Comparison of ENCODE assay signal across 12 cellular contexts in genomic region chr2:7009207-7009911, GRCh38.
DNase-seq lines count a peak whose midpoint lies in the region; ATAC-seq, FAIRE-seq and TF ChIP-seq lines count a peak whose summit lies in the region.
"Had no signal": no experiment of that assay in that cellular context is flagged by ENCODE, and none has a peak within 500 bp of the region (broad histone marks: within the 10 kb centered on the region; RNA-seq: fewer than 3 reads in every experiment).

No MANE protein-coding gene starts in this region.

- ATAC-seq in GM21529 (IDR thresholded peaks at IDR 0.05; ENCODE audit: unreplicated experiment) = no peak

- peaks cover 2% of the 10 kb centered on the region for H3K9me3 Mint-ChIP-seq in astrocyte (ENCODE audit: unreplicated experiment)
- H3K9me3 Mint-ChIP-seq: activated naive CD8-positive, alpha-beta T cell treated with anti-CD3 and anti-CD28 coated beads, Interleukin-2, amount 10 ng/mL, durations not matched to agents 7 days and 5 days had no signal

- no peaks in the 10 kb centered on the region for H3K9me2 ChIP-seq in GM23248 (ENCODE audit: insufficient read depth)

- H3K36me3 ChIP-seq in GM23248 (ENCODE audit: low read depth) = no peaks in the 10 kb centered on the region
- no peaks in the 10 kb centered on the region for H3K36me3 ChIP-seq in astrocyte (ENCODE audit: insufficient read depth, low read length)

- no peaks in the 10 kb centered on the region for H3K27me3 Mint-ChIP-seq in astrocyte (ENCODE audit: low read depth, unreplicated experiment)
- H3K27me3 Mint-ChIP-seq: activated naive CD8-positive, alpha-beta T cell treated with anti-CD3 and anti-CD28 coated beads, Interleukin-2, amount 10 ng/mL, durations not matched to agents 7 days and 5 days had no signal

- no peak overlapping the region for H3K4me3 Mint-ChIP-seq in astrocyte (ENCODE audit: unreplicated experiment)
- H3K4me3 Mint-ChIP-seq: activated naive CD8-positive, alpha-beta T cell treated with anti-CD3 and anti-CD28 coated beads, Interleukin-2, amount 10 ng/mL, durations not matched to agents 7 days and 5 days had no signal

- H2AFZ ChIP-seq in GM23248 (no peak overlapping the region), astrocyte (ENCODE audit: low read depth, low read length) (no peak overlapping the region)

- WGBS in GM23248 (ENCODE audit: low coverage in 1 of 2, low lambda C conversion rate in 2 of 2, missing lambda C conversion rate in 2 of 2), 2 experiments = 93 to 94% methylated on average over 11 of the region's 11 CpGs

- H3K4me3 ChIP-seq in GM23248 (no peak overlapping the region), astrocyte (ENCODE audit: insufficient read depth, low read depth, low read length) (no peak overlapping the region), skin epidermis (no peak overlapping the region)
- H3K4me3 ChIP-seq: testis had no signal

- H3K9ac ChIP-seq in GM23248 = peak overlapping the region; percentile 74
- H3K9ac ChIP-seq in astrocyte (ENCODE audit: low read length) = peak overlapping the region; percentile 84

- H3K27ac Mint-ChIP-seq in astrocyte (ENCODE audit: unreplicated experiment) = no peak overlapping the region
- H3K27ac Mint-ChIP-seq: activated naive CD8-positive, alpha-beta T cell treated with anti-CD3 and anti-CD28 coated beads, Interleukin-2, amount 10 ng/mL, durations not matched to agents 7 days and 5 days had no signal

- H3K4me1 ChIP-seq in GM23248 (ENCODE audit: insufficient read depth) (peaks cover 45% of the 10 kb centered on the region), astrocyte (ENCODE audit: insufficient read depth, low read length) (peaks cover 63% of the 10 kb centered on the region)

- peak; percentile 4 for DNase-seq in GM23248
- peak; percentile 67 for DNase-seq in astrocyte (ENCODE audit: low read depth)
- peak; percentile 86 for DNase-seq in iris pigment epithelial cell (ENCODE audit: low read depth)
- no peak for DNase-seq in erythroblast (lab: John Stamatoyannopoulos, UW)
- no peak for DNase-seq in GM03348 (ENCODE audit: low spot score)
- DNase-seq: activated naive CD8-positive, alpha-beta T cell treated with anti-CD3 and anti-CD28 coated beads, Interleukin-2, amount 10 ng/mL, durations not matched to agents 7 days and 5 days; mesendoderm; NCI-H1417 treated with DMSO at 0.1 percent for 48 hours; NCI-H524; testis had no signal

- no peak for FAIRE-seq in astrocyte (lab: Jason Lieb, UNC)

- no peak for TF ChIP-seq CTCF in astrocyte (IDR thresholded peaks at IDR 0.05; ENCODE audit: insufficient read depth, low read depth, low read length)

- H3K9me3 ChIP-seq in GM23248 (ENCODE audit: low read depth) = no peaks in the 10 kb centered on the region
- H3K9me3 ChIP-seq in astrocyte (ENCODE audit: insufficient read depth, low read depth, low read length) = no peaks in the 10 kb centered on the region
- H3K9me3 ChIP-seq: testis had no signal

- H4K20me1 ChIP-seq in GM23248 (ENCODE audit: insufficient read depth) (no peaks in the 10 kb centered on the region), astrocyte (ENCODE audit: insufficient read depth, low read length) (no peaks in the 10 kb centered on the region)

- H3K4me2 ChIP-seq in GM23248 (ENCODE audit: unreplicated experiment) (no peak overlapping the region), astrocyte (ENCODE audit: low read length) (peak overlapping the region; percentile 12)

- in situ Hi-C loops in GM23248 (cut with MboI) = no loop called here

- H3K27me3 ChIP-seq in GM23248 (replicated peaks; ENCODE audit: insufficient read depth) (no peaks in the 10 kb centered on the region), astrocyte (ENCODE audit: insufficient read depth, low read length) (no peaks in the 10 kb centered on the region)
- H3K27me3 ChIP-seq: testis had no signal

- TF ChIP-seq POLR2A in erythroblast (IDR thresholded peaks at IDR 0.05; ENCODE audit: low read length) = no peak

- H3K27ac ChIP-seq in GM23248 (no peak overlapping the region; the same call in 1 of the 2 replicates), astrocyte (ENCODE audit: low read depth, low read length) (peak overlapping the region; percentile 97), skin epidermis (peak overlapping the region in 17 of 21 experiments; percentile 11 to 86 (median 74))

- peaks cover 36% of the 10 kb centered on the region for H3K4me1 Mint-ChIP-seq in astrocyte (ENCODE audit: low read depth, unreplicated experiment)

- no peaks in the 10 kb centered on the region for H3K79me2 ChIP-seq in GM23248 (ENCODE audit: insufficient read depth)
- no peaks in the 10 kb centered on the region for H3K79me2 ChIP-seq in astrocyte (ENCODE audit: insufficient read depth, low read length)

- peaks cover 42% of the 10 kb centered on the region for H3F3A ChIP-seq in GM23248 (ENCODE audit: insufficient read depth)

- peaks cover 4% of the 10 kb centered on the region for H3K36me3 Mint-ChIP-seq in astrocyte (ENCODE audit: low read depth, unreplicated experiment)

Comparison
In these comparisons a context has a peak if more than half of its experiments do, and no peak if none do; other contexts are left out.
1. DNase-seq: peak in GM23248 (single experiment), astrocyte (single experiment) and iris pigment epithelial cell (single experiment); none in erythroblast (0 of 2) and GM03348 (single experiment).